Comparison of ENCODE assay signal across 3 cellular contexts in genomic region chr1:158430163-158430562, GRCh38. TPM values are rescaled to one million over a fixed set of nuclear protein-coding genes. Genes with fewer than 3 reads are reported as not detected.
"Had no signal": no experiment of that assay in that cellular context is flagged by ENCODE, and none has a peak within 500 bp of the region (broad histone marks: within the 10 kb centered on the region; RNA-seq: fewer than 3 reads in every experiment).

No MANE protein-coding gene starts in this region.

RNA-seq across cellular contexts. Expression of gene OR10K2, which starts 4.1 kb away (rescaled TPM):
- polyA plus RNA-seq: lung, ovary, smooth muscle cell had no signal

RNA-seq across cellular contexts. Expression of gene OR10T2, which starts 30.9 kb away (rescaled TPM):
- polyA plus RNA-seq: lung, ovary, smooth muscle cell had no signal

RNA-seq across cellular contexts. Expression of gene OR10K1, which starts 31.5 kb away (rescaled TPM):
- polyA plus RNA-seq: lung, ovary, smooth muscle cell had no signal

RNA-seq across cellular contexts. Expression of gene OR10R2, which starts 41.9 kb away (rescaled TPM):
- polyA plus RNA-seq: lung, ovary, smooth muscle cell had no signal
